Comparison of ENCODE assay signal across 23 cellular contexts in genomic region chr9:137171149-137172063, GRCh38. TPM values are rescaled to one million over a fixed set of nuclear protein-coding genes. Genes with fewer than 3 reads are reported as not detected.
DNase-seq lines count a peak whose midpoint lies in the region; ATAC-seq, FAIRE-seq and TF ChIP-seq lines count a peak whose summit lies in the region.
"Had no signal": no experiment of that assay in that cellular context is flagged by ENCODE, and none has a peak within 500 bp of the region (broad histone marks: within the 10 kb centered on the region; RNA-seq: fewer than 3 reads in every experiment).

Gene TMEM210 (minus strand): TSS chr9:137172056. CDS start chr9:137172027, 29 bp downstream.

- H3K79me2 ChIP-seq in GM12878 (ENCODE audit: control insufficient read depth, insufficient read depth, low read length) (no peaks in the 10 kb centered on the region), osteoblast (ENCODE audit: insufficient read depth, low read length) (no peaks in the 10 kb centered on the region)

- H3K4me1 Mint-ChIP-seq in immature natural killer cell, result no peaks in the 10 kb centered on the region
- H3K4me1 Mint-ChIP-seq: CD14-positive monocyte had no signal

- no peak for TF ChIP-seq RAD21 in GM12878 (IDR thresholded peaks at IDR 0.05; ENCODE audit: insufficient read depth, low read depth, low read length)

- BruUV-seq in GM12878 (replicated peaks; lab: Mats Ljungman, UMichigan), result no TSS peak

- H3K4me3 ChIP-seq in GM12878 (no peak within 1 kb of the TSS), osteoblast (ENCODE audit: insufficient read depth, low read length) (no peak within 1 kb of the TSS)
- H3K4me3 ChIP-seq: HAP-1, PC-9 had no signal

- no peak within 1 kb of the TSS for H3K9ac ChIP-seq in GM12878 (ENCODE audit: control insufficient read depth, insufficient read depth, low read length)

- peaks cover 8% of the 10 kb centered on the region; the same call in 1 of the 2 replicates for H3K4me1 ChIP-seq in GM12878 (ENCODE audit: control insufficient read depth, insufficient read depth, low read length)
- H3K4me1 ChIP-seq in osteoblast (ENCODE audit: insufficient read depth, low read length), result no peaks in the 10 kb centered on the region
- H3K4me1 ChIP-seq: HAP-1 had no signal

- H4K20me1 ChIP-seq in GM12878 (ENCODE audit: control insufficient read depth, insufficient read depth) (no peaks in the 10 kb centered on the region), osteoblast (ENCODE audit: insufficient read depth, low read length) (peaks cover 4% of the 10 kb centered on the region)

- intact Hi-C loops in GM12878 (cut with micrococcal nuclease; ENCODE audit: unreplicated experiment), result no loop called here

- CTCF ChIA-PET in GM12878 (lab: Yijun Ruan, JAX), result interaction anchor here (1.4 kb wide), 1 partner anchor 125 kb away, joined by 4 read pairs; no protein-coding TSS in a partner anchor

- RAD21 ChIA-PET in GM12878 (lab: Charles Lee; ENCODE audit: unreplicated experiment), result interaction anchor here (3.0 kb wide), 1 partner anchor 21 kb away, joined by 14 read pairs; no protein-coding TSS in a partner anchor

- no peaks in the 10 kb centered on the region for H3K36me3 Mint-ChIP-seq in immature natural killer cell
- H3K36me3 Mint-ChIP-seq: CD14-positive monocyte had no signal

- SMC1A ChIA-PET in GM12878 (lab: Charles Lee; ENCODE audit: uncharacterized antibody, unreplicated experiment), result interaction anchor here (0.6 to 2.7 kb wide), 2 partner anchors 21 to 54 kb away, joined by 3 to 8 read pairs; no protein-coding TSS in a partner anchor

- TF ChIP-seq EP300 in GM12878 (IDR thresholded peaks at IDR 0.05; ENCODE audit: borderline replicate concordance in 1 of 2, control insufficient read depth in 1 of 2, low read depth in 2 of 2, low read length in 2 of 2), result no peak

- no peak within 1 kb of the TSS for H3K27ac Mint-ChIP-seq in immature natural killer cell

- peak within 1 kb of the TSS; percentile 98 for H3K27ac ChIP-seq in 22Rv1
- H3K27ac ChIP-seq in GM12878 (ENCODE audit: control insufficient read depth, insufficient read depth), result no peak within 1 kb of the TSS
- no peak within 1 kb of the TSS for H3K27ac ChIP-seq in osteoblast (ENCODE audit: low read depth, low read length)
- H3K27ac ChIP-seq: PC-9 had no signal

- TF ChIP-seq POLR2A in GM12878 (IDR thresholded peaks at IDR 0.05; ENCODE audit: low read depth, low read length), result no peak

- 48% methylated on average over 26 of the region's 26 CpGs for WGBS in GM12878 (ENCODE audit: insufficient coverage, insufficient replicate concordance, low lambda C conversion rate, missing lambda C conversion rate)

- H3K27me3 ChIP-seq in GM12878 (replicated peaks in 1 of 2; ENCODE audit: control insufficient read depth in 2 of 2, insufficient read depth in 2 of 2, low read length in 1 of 2), result peaks cover 0 to 8% of the 10 kb centered on the region in 2 experiments; a peak in 3 of 4 replicates
- peaks cover 35% of the 10 kb centered on the region for H3K27me3 ChIP-seq in osteoblast (ENCODE audit: insufficient read depth, low read length)

- POLR2A ChIA-PET in GM12878 (lab: Charles Lee), result interaction anchor here (0.5 to 4.4 kb wide), 12 partner anchors 13 to 86 kb away, joined by 3 to 37 read pairs (median 4); partner anchors contain the start of genes SSNA1 and TPRN

- peak; percentile 34 for DNase-seq in GM20000 (ENCODE audit: low spot score)
- DNase-seq in GM12878 (ENCODE audit: low read depth, low spot score), result no peak
- peak; percentile 88 for DNase-seq in osteoblast (ENCODE audit: insufficient read length, low spot score, missing footprints)
- DNase-seq in foreskin melanocyte, result no peak
- DNase-seq in immature natural killer cell, result no peak
- DNase-seq in NK-92 (lab: John Stamatoyannopoulos, UW; ENCODE audit: unreplicated experiment), result no peak
- DNase-seq: DMS 273 treated with DMSO at 0.1 percent for 48 hours, GF-D8, KBM-7, NCI-H1436, NCI-H2029, NCI-H2171, NCI-H446 treated with DMSO at 0.1 percent for 48 hours, NCI-H748 treated with DMSO at 0.1 percent for 48 hours, PC-9 had no signal

- H3K27me3 Mint-ChIP-seq in immature natural killer cell (ENCODE audit: low read depth in 3 of 3), result peaks cover 6 to 11% (median 9%) of the 10 kb centered on the region in 3 donors

- H3K36me3 ChIP-seq in GM12878 (ENCODE audit: control insufficient read depth in 2 of 2, insufficient read depth in 2 of 2, low read length in 1 of 2), result no peaks in the 10 kb centered on the region
- no peaks in the 10 kb centered on the region for H3K36me3 ChIP-seq in osteoblast (ENCODE audit: insufficient read depth, low read length)
- H3K36me3 ChIP-seq: HAP-1 had no signal

- H3K4me2 ChIP-seq in GM12878 (ENCODE audit: control insufficient read depth, insufficient read depth) (no peak within 1 kb of the TSS), osteoblast (ENCODE audit: insufficient read depth, low read length) (no peak within 1 kb of the TSS)

- no peak within 1 kb of the TSS for H3K4me3 Mint-ChIP-seq in immature natural killer cell

- TF ChIP-seq CTCF in 22Rv1 (IDR thresholded peaks at IDR 0.05) (no peak), GM20000 (IDR thresholded peaks at IDR 0.05; ENCODE audit: extremely low read depth, missing control alignments) (no peak), GM12878 (IDR thresholded peaks at IDR 0.05 in 2 of 3, conservative IDR thresholded peaks at IDR 0.05 in 1 of 3; ENCODE audit: control insufficient read depth in 2 of 3, extremely low read depth in 1 of 3, insufficient read depth in 1 of 3, low read depth in 3 of 3, low read length in 3 of 3) (no peak), osteoblast (IDR thresholded peaks at IDR 0.05; ENCODE audit: extremely low read depth, low read depth, low read length) (no peak)

- no peaks in the 10 kb centered on the region for H3K9me3 Mint-ChIP-seq in immature natural killer cell

- FAIRE-seq in GM12878 (lab: Jason Lieb, UNC), result no peak
- FAIRE-seq: A204.1, GM12892 had no signal

- in situ Hi-C loops in GM12878 (cut with MboI), result no loop called here

- H2AFZ ChIP-seq in GM12878 (ENCODE audit: control insufficient read depth, low read depth, low read length), result no peak within 1 kb of the TSS
- H2AFZ ChIP-seq in osteoblast (ENCODE audit: low read length), result no peak within 1 kb of the TSS
- H2AFZ ChIP-seq: PC-9 had no signal

- H3K9me3 ChIP-seq in GM12878 (replicated peaks; ENCODE audit: control insufficient read depth, insufficient read depth, low read length) (no peaks in the 10 kb centered on the region), osteoblast (ENCODE audit: low read depth, low read length) (no peaks in the 10 kb centered on the region)
- H3K9me3 ChIP-seq: HAP-1 had no signal

- ATAC-seq in GM12878 (no peak), GM19463 (IDR thresholded peaks at IDR 0.05; ENCODE audit: unreplicated experiment) (no peak)

TF ChIP-seq in GM12878, 131 proteins besides CTCF, POLR2A, EP300 and RAD21:
- TF ChIP-seq SMAD5 (IDR thresholded peaks at IDR 0.05; ENCODE audit: low read depth) (no peak), MEF2B (IDR thresholded peaks at IDR 0.05; ENCODE audit: partially characterized antibody, poor library complexity, severe bottlenecking) (peak; percentile 86), E2F8 (IDR thresholded peaks at IDR 0.05; ENCODE audit: low read depth, partially characterized antibody) (no peak)

RNA-seq across cellular contexts. Expression of gene TMEM210, which starts in this region (rescaled TPM):
- total RNA-seq in GM12878 (2013; cell fraction: nucleolus; rRNA removed), result not detected in 2 replicates
- not detected in 2 replicates for total RNA-seq in GM12878 (2014; rRNA removed)
- total RNA-seq in GM12878 (2014; rRNA removed; fragmentation: Illumina TruSeq; extraction: Trizol), result not detected in 2 replicates
- not detected in 2 replicates for total RNA-seq in GM12878 (2021)
- polyA plus RNA-seq in GM12878 (2011; ENCODE audit: low read depth), result not detected
- polyA plus RNA-seq in GM12878 (2011; rRNA removed), result not detected in 2 replicates
- polyA plus RNA-seq in GM12878 (2011; cell fraction: cytosol; rRNA removed), result not detected in 2 replicates
- polyA plus RNA-seq in GM12878 (2011; cell fraction: nucleus; rRNA removed), result not detected in 2 replicates
- not detected in 2 replicates for polyA plus RNA-seq in GM12878 (2012)
- not detected in 2 replicates for polyA plus RNA-seq in GM12878 (2014; fragmentation: Illumina TruSeq; extraction: Trizol)
- polyA plus RNA-seq in GM12878 (2014; fragmentation: Nextera tagmentation; extraction: Ambion mirVana), result not detected
- not detected in 2 replicates for polyA plus RNA-seq in GM12878 (2014; rRNA removed)
- polyA plus RNA-seq in GM12878 (2016; fragmentation: Nextera tagmentation; extraction: Ambion mirVana), result not detected
- not detected in 2 replicates for polyA minus RNA-seq in GM12878 (2011; rRNA and poly(A)+ RNA removed)
- not detected in 2 replicates for polyA minus RNA-seq in GM12878 (2011; cell fraction: cytosol; rRNA and poly(A)+ RNA removed)
- polyA minus RNA-seq in GM12878 (2011; cell fraction: nucleus; rRNA and poly(A)+ RNA removed), result not detected in 2 replicates
- not detected in 2 replicates for total RNA-seq in osteoblast
- polyA plus RNA-seq in immature natural killer cell, result not detected
- total RNA-seq: M059J, SK-MEL-5 had no signal
- polyA plus RNA-seq: CD14-positive monocyte had no signal

Comparison
In these comparisons a context has a peak if more than half of its experiments do, and no peak if none do; other contexts are left out.
1. Peak in DNase-seq in osteoblast; RNA of the gene not detected or under 1 TPM.